8 cellular contexts compared by ENCODE assay signal in the genomic region with DNA sequence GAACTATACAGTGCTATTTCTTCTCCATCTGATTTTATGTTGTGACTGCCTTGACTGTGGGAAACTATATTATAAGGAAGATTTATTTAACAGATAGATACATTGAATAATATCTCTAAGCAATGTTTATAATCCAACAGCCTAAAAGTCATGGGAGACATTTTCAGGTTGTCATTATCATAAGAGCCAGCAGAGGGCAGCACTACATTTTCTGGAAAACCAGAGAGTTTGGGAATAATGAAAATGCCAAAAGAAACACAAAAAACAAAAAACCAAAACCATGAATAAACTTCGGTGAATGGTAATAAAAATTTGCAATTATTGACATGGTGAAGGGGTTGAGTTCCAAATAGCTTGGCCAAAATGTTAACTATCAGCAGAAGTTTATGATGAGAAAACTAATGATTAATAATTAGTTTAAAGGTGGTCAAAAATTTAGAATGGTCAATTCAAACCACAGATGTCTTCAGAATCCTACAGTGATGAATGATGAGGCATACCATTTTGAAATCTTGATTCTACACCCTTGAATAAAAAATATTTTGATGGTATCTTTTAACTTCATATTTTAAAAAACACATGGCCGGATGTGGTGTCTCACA. TPM values are rescaled to one million over a fixed set of nuclear protein-coding genes. Genes with fewer than 3 reads are reported as not detected.
A peak's percentile ranks its signal among the peaks of the same experiment; 100 is the strongest.
DNase-seq lines count a peak whose midpoint lies in the region; ATAC-seq and TF ChIP-seq lines count a peak whose summit lies in the region.

No MANE protein-coding gene starts in this region.

- H3K9ac ChIP-seq in smooth muscle cell (ENCODE audit: low read depth), result no peak overlapping the region

- H3K27me3 ChIP-seq in smooth muscle cell (ENCODE audit: low read depth), result no peaks in the 10 kb centered on the region

- WGBS in smooth muscle cell (ENCODE audit: low lambda C conversion rate), result 84% methylated on average over 2 of the region's 2 CpGs

- H3F3A ChIP-seq in smooth muscle cell (ENCODE audit: low read depth), result peaks cover 4% of the 10 kb centered on the region

- peaks cover 36% of the 10 kb centered on the region for H3K79me2 ChIP-seq in smooth muscle cell (ENCODE audit: low read depth)

- peaks cover 23% of the 10 kb centered on the region for H4K20me1 ChIP-seq in smooth muscle cell (ENCODE audit: low read depth)

- peak; percentile 79 for TF ChIP-seq CTCF in smooth muscle cell (IDR thresholded peaks at IDR 0.05; ENCODE audit: borderline replicate concordance, insufficient read depth, poor library complexity, severe bottlenecking)

- H3K4me3 ChIP-seq in smooth muscle cell, result no peak overlapping the region

- no peak overlapping the region for H3K4me2 ChIP-seq in smooth muscle cell

- H3K27ac ChIP-seq in smooth muscle cell (ENCODE audit: low read depth), result no peak overlapping the region

- intact Hi-C loops in head of caudate nucleus (cut with DNase I), result loop anchor here (10.0 kb wide), 1 partner anchor 100 kb away; no protein-coding TSS in a partner anchor

- DNase-seq in activated naive CD4-positive, alpha-beta T cell treated with Interleukin-2 at 50 U/mL for 16 hours, result peak; percentile 9
- DNase-seq in activated naive CD4-positive, alpha-beta T cell (lab: John Stamatoyannopoulos, UW), result no peak
- DNase-seq in M059J (ENCODE audit: low read depth) (peak; percentile 42), head of caudate nucleus (peak in 28 of 42 donors; percentile 17 to 88 (median 60)), smooth muscle cell (lab: John Stamatoyannopoulos, UW; ENCODE audit: unreplicated experiment) (peak; percentile 1)
- DNase-seq in activated CD4-positive, alpha-beta T cell treated with anti-CD3 and anti-CD28 coated beads, Interleukin-2, amount 50 U/mL, for 48 hours, result peak; percentile 11 to 25

- ATAC-seq in HG03432 (IDR thresholded peaks at IDR 0.05; ENCODE audit: unreplicated experiment), result no peak
- no peak for ATAC-seq in GM21576 (IDR thresholded peaks at IDR 0.05; ENCODE audit: unreplicated experiment)

- H3K36me3 ChIP-seq in smooth muscle cell (ENCODE audit: low read depth), result peaks cover 3% of the 10 kb centered on the region

- H3K4me1 ChIP-seq in smooth muscle cell (ENCODE audit: low read depth), result peaks cover 8% of the 10 kb centered on the region

- H3K9me3 ChIP-seq in smooth muscle cell (replicated peaks; ENCODE audit: low read depth), result no peaks in the 10 kb centered on the region

- H2AFZ ChIP-seq in smooth muscle cell (ENCODE audit: low read depth), result no peak overlapping the region

RNA-seq across cellular contexts. Expression of a gene that starts 4.7 kb away (rescaled TPM):
- 180 and 188 TPM in 2 replicates for total RNA-seq in M059J (2014; rRNA removed; shearing (Covaris generic))
- total RNA-seq in smooth muscle cell, result 401 and 449 TPM in 2 replicates
- 322 and 336 TPM in 2 replicates for polyA plus RNA-seq in smooth muscle cell

RNA-seq across cellular contexts. Expression of a gene that starts 5.1 kb away (rescaled TPM):
- 125 and 127 TPM in 2 replicates for total RNA-seq in M059J (2014; rRNA removed; shearing (Covaris generic))
- total RNA-seq in smooth muscle cell, result 101 and 182 TPM in 2 replicates
- 59.0 and 62.0 TPM in 2 replicates for polyA plus RNA-seq in smooth muscle cell

Comparison
In these comparisons a context has a peak if more than half of its experiments do, and no peak if none do; other contexts are left out.
1. DNase-seq: peak in activated naive CD4-positive, alpha-beta T cell treated with Interleukin-2 at 50 U/mL for 16 hours (single experiment), M059J (single experiment), activated CD4-positive, alpha-beta T cell treated with anti-CD3 and anti-CD28 coated beads, Interleukin-2, amount 50 U/mL, for 48 hours (2 of 2), head of caudate nucleus (28 of 42) and smooth muscle cell (single experiment); none in activated naive CD4-positive, alpha-beta T cell (0 of 4).